Comparison of ENCODE assay signal across 9 cellular contexts in the genomic region with DNA sequence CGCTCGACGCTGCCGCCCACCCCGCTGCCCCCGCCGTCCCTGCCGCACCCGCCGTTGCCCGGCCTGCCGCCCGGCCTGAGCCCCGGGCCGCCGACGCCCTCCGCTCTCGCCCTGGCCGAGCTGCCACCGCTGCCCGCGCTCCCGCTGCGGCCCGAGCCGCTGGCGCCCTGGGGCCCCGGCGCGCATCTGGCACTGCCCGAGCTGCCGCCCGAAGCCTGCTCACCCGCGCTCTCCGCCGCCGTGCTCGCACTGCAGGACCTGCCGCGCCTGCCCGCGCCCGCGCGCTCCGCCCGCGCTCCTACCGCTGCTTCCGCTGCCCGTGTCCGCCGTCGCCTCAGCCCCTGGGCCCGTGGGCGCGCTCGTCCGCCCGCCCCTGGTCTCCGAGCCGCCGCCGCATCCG. TPM values are rescaled to one million over a fixed set of nuclear protein-coding genes. Genes with fewer than 3 reads are reported as not detected.
DNase-seq lines count a peak whose midpoint lies in the region; ATAC-seq, FAIRE-seq and TF ChIP-seq lines count a peak whose summit lies in the region.
"Had no signal": no experiment of that assay in that cellular context is flagged by ENCODE, and none has a peak within 500 bp of the region (broad histone marks: within the 10 kb centered on the region; RNA-seq: fewer than 3 reads in every experiment).

No MANE protein-coding gene starts in this region.

- H3K4me3 Mint-ChIP-seq in CD14-positive monocyte = peak overlapping the region; percentile 81 to 88

- intact Hi-C loops in CD14-positive monocyte (cut with micrococcal nuclease) (no loop called here), ovary (cut with DNase I) (no loop called here)

- H3F3A ChIP-seq in MM.1S (ENCODE audit: insufficient read depth, low read length) = peaks cover 3% of the 10 kb centered on the region; the same call in 1 of the 2 replicates

- no peak for FAIRE-seq in HTR-8/SVneo (lab: Jason Lieb, UNC)

- H3K9ac ChIP-seq in MM.1S (ENCODE audit: low read length) = no peak overlapping the region

- H3K27ac Mint-ChIP-seq in CD14-positive monocyte = peak overlapping the region in 1 of 7 donors; percentile 87

- H2AFZ ChIP-seq in MM.1S (ENCODE audit: low read length) = no peak overlapping the region

- no peaks in the 10 kb centered on the region for H3K9me3 ChIP-seq in MM.1S (replicated peaks; ENCODE audit: insufficient read depth, low read length)
- H3K9me3 ChIP-seq in ovary = no peaks in the 10 kb centered on the region

- H3K27ac ChIP-seq in MM.1S (ENCODE audit: low read length) (no peak overlapping the region), ovary (no peak overlapping the region)

- H3K36me3 Mint-ChIP-seq in CD14-positive monocyte = peaks cover 5 to 6% of the 10 kb centered on the region in 2 donors

- H3K4me2 ChIP-seq in MM.1S (ENCODE audit: low read depth, low read length) = no peak overlapping the region

- peaks cover 0 to 3% (median 0%) of the 10 kb centered on the region in 7 donors for H3K9me3 Mint-ChIP-seq in CD14-positive monocyte

- ATAC-seq in GM19351 (IDR thresholded peaks at IDR 0.05; ENCODE audit: unreplicated experiment) = peak; percentile 12

- peaks cover 44% of the 10 kb centered on the region for H3K4me1 Mint-ChIP-seq in CD14-positive monocyte

- H3K4me3 ChIP-seq in MM.1S (ENCODE audit: low read length) (no peak overlapping the region), ovary (no peak overlapping the region)

- H3K36me3 ChIP-seq in MM.1S (replicated peaks; ENCODE audit: insufficient read depth, low read length) (no peaks in the 10 kb centered on the region), ovary (no peaks in the 10 kb centered on the region)

- no peak for DNase-seq in CD14-positive monocyte (ENCODE audit: low spot score)
- DNase-seq in MM.1S = peak; percentile 35
- DNase-seq in glomerular visceral epithelial cell (ENCODE audit: extremely low spot score) = peak; percentile 36
- no peak for DNase-seq in HTR-8/SVneo (ENCODE audit: insufficient read length, low spot score)
- no peak for DNase-seq in ovary
- no peak for DNase-seq in GM19240 (ENCODE audit: insufficient read length, low spot score)
- DNase-seq in COLO829 (ENCODE audit: low spot score) = no peak

- no peaks in the 10 kb centered on the region for H3K9me2 ChIP-seq in MM.1S (replicated peaks; ENCODE audit: insufficient read depth, low read length)

- TF ChIP-seq CTCF in CD14-positive monocyte (IDR thresholded peaks at IDR 0.05) = no peak
- no peak for TF ChIP-seq CTCF in MM.1S (IDR thresholded peaks at IDR 0.05; ENCODE audit: low read length)
- TF ChIP-seq CTCF in ovary (IDR thresholded peaks at IDR 0.05) = no peak

- WGBS in ovary, 3 donors = 0 to 1% methylated on average over 35 to 64 of the region's 67 CpGs; no CpG with 5 or more reads in 1 of the 3 donors

- TF ChIP-seq EP300 in ovary (IDR thresholded peaks at IDR 0.05) = no peak

- no peak for TF ChIP-seq POLR2A in ovary (IDR thresholded peaks at IDR 0.05)

- H3K4me1 ChIP-seq in MM.1S (ENCODE audit: low read length) = peaks cover 11% of the 10 kb centered on the region
- no peaks in the 10 kb centered on the region for H3K4me1 ChIP-seq in ovary (ENCODE audit: insufficient read depth)

- H3K27me3 Mint-ChIP-seq in CD14-positive monocyte (ENCODE audit: low read depth in 3 of 3) = peaks cover 0 to 18% (median 14%) of the 10 kb centered on the region in 3 donors

- H3K79me2 ChIP-seq in MM.1S (ENCODE audit: low read length) = no peaks in the 10 kb centered on the region

- H4K20me1 ChIP-seq in MM.1S (ENCODE audit: insufficient read depth, low read length) = no peaks in the 10 kb centered on the region

- H3K27me3 ChIP-seq in MM.1S (replicated peaks; ENCODE audit: insufficient read depth, low read length) = peaks cover 54% of the 10 kb centered on the region
- H3K27me3 ChIP-seq in ovary = peaks cover 8% of the 10 kb centered on the region

RNA-seq across cellular contexts. Expression of a gene that starts 8.4 kb away (rescaled TPM):
- polyA plus RNA-seq in CD14-positive monocyte (not detected), ovary (not detected)
- under 1 TPM in 4 of 7 donors, not detected in 3; 0.11 to 0.24 (median 0.19) TPM for total RNA-seq in ovary
- polyA plus RNA-seq: neural cell had no signal

RNA-seq across cellular contexts. Expression of a gene that starts 13.7 kb away (rescaled TPM):
- not detected for polyA plus RNA-seq in CD14-positive monocyte
- total RNA-seq in ovary = 1 to 10 TPM in 1 of 7 donors, not detected in 6; 1.8 TPM
- polyA plus RNA-seq in ovary = not detected
- polyA plus RNA-seq: neural cell had no signal

RNA-seq across cellular contexts. Expression of a gene that starts 15.8 kb away (rescaled TPM):
- polyA plus RNA-seq in CD14-positive monocyte = 1 to 10 TPM; 2.9 to 6.2 TPM
- total RNA-seq in ovary = 10 to 100 TPM in 2 of 7 donors, 1 to 10 TPM in 5; 3.7 to 52.5 (median 8.6) TPM
- 1 to 10 TPM; 7.9 to 8.1 TPM for polyA plus RNA-seq in ovary

RNA-seq across cellular contexts. Expression of a gene that starts 19.4 kb away (rescaled TPM):
- polyA plus RNA-seq in CD14-positive monocyte (10 to 100 TPM; 16.7 to 19.9 TPM), ovary (10 to 100 TPM; 27.5 to 82.0 TPM)
- 10 to 100 TPM; 15.9 to 73.1 (median 55.1) TPM for total RNA-seq in ovary

RNA-seq across cellular contexts. Expression of a gene that starts 19.5 kb away (rescaled TPM):
- 10 to 100 TPM; 42.4 to 57.7 TPM for polyA plus RNA-seq in CD14-positive monocyte
- total RNA-seq in ovary = 10 to 100 TPM in 6 of 7 donors, 1 to 10 TPM in 1; 6.7 to 21.0 (median 15.6) TPM
- 10 to 100 TPM in 1 of 2 donors, 1 to 10 TPM in 1; 3.5 to 14.3 TPM for polyA plus RNA-seq in ovary

Comparison
In these comparisons a context has a peak if more than half of its experiments do, and no peak if none do; other contexts are left out.
1. DNase-seq: peak in MM.1S (single experiment) and glomerular visceral epithelial cell (single experiment); none in CD14-positive monocyte (single experiment), HTR-8/SVneo (single experiment), ovary (0 of 5), GM19240 (single experiment) and COLO829 (single experiment).